ENCODE assay signal across 32 cellular contexts in the genomic region with DNA sequence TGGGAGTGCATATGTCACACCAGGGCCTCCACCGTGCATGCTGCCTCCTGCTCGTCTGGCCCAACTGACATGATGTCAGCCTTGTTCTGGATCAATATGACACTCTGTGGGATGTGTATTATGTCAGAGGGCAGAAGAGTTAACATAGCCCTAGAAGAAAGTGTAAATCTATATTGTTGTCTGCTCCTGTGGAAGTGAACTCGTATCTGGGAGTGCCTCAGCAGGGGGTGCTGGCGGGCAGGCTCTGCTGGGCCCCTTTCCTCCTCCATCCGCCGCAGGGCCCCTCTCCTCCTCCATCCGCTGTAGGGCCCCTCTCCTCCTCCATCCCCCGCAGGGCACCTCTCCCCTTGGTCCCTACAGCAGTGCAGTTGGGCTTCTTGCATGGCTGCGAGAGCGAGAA.
"Had no signal": no experiment of that assay in that cellular context is flagged by ENCODE, and none has a peak within 500 bp of the region (broad histone marks: within the 10 kb centered on the region; RNA-seq: fewer than 3 reads in every experiment).

No MANE protein-coding gene starts in this region.

- ATAC-seq: activated naive CD4-positive, alpha-beta T cell treated with anti-CD3 and anti-CD28 coated beads, Interleukin-2, amount 50 U/mL, for 72 hours; activated T-cell treated with anti-CD3 and anti-CD28 coated beads, Interleukin-2, amount 50 U/mL, for 72 hours; gastroesophageal sphincter; T-cell had no signal

- H3K4me3 ChIP-seq: ascending aorta, breast epithelium, cardiac muscle cell, colonic mucosa, esophagus squamous epithelium, gastroesophageal sphincter had no signal

- H3K4me1 ChIP-seq: ascending aorta, breast epithelium, colonic mucosa, esophagus squamous epithelium, gastroesophageal sphincter had no signal

- H3K27ac Mint-ChIP-seq: activated CD4-positive, alpha-beta memory T cell treated with anti-CD3 and anti-CD28 coated beads, Interleukin-2, amount 10 ng/mL, durations not matched to agents 7 days and 5 days; activated CD4-positive, alpha-beta T cell treated with anti-CD3 and anti-CD28 coated beads, Interleukin-2, amount 10 ng/mL, durations not matched to agents 7 days and 5 days; activated naive CD4-positive, alpha-beta T cell treated with anti-CD3 and anti-CD28 coated beads, Interleukin-2, amount 10 ng/mL, durations not matched to agents 7 days and 5 days; activated naive CD4-positive, alpha-beta T cell treated with anti-CD3 and anti-CD28 coated beads, Interleukin-2, amount 50 U/mL, for 72 hours; activated naive CD8-positive, alpha-beta T cell treated with anti-CD3 and anti-CD28 coated beads, Interleukin-2, amount 10 ng/mL, durations not matched to agents 7 days and 5 days; activated T-cell treated with anti-CD3 and anti-CD28 coated beads, Interleukin-2, amount 50 U/mL, for 24 hours; activated T-cell treated with anti-CD3 and anti-CD28 coated beads, Interleukin-2, amount 50 U/mL, for 72 hours; T-cell; T-helper 1 cell treated with Interleukin-12 subunit alpha and Interleukin-12 subunit beta and Interleukin-4 antibody, amounts not matched to agents 30 μg/mL and 1 μg/mL, for 36 hours; T-helper 2 cell treated with Interferon-gamma antibody and Interleukin-4, amounts not matched to agents 5 μg/mL and 100 μg/mL, for 36 hours had no signal

- DNase-seq: activated CD4-positive, alpha-beta memory T cell treated with anti-CD3 and anti-CD28 coated beads, Interleukin-2, amount 10 ng/mL, durations not matched to agents 7 days and 5 days; activated CD4-positive, alpha-beta T cell treated with anti-CD3 and anti-CD28 coated beads for 4 hours; activated CD4-positive, alpha-beta T cell treated with anti-CD3 and anti-CD28 coated beads, Interleukin-2, amount 10 ng/mL, durations not matched to agents 7 days and 5 days; activated CD4-positive, alpha-beta T cell treated with anti-CD3 and anti-CD28 coated beads, Interleukin-2, amount 50 U/mL, for 4 hours; activated CD4-positive, CD25-positive, alpha-beta regulatory T cell; activated CD4-positive, CD25-positive, alpha-beta regulatory T cell treated with anti-CD3 and anti-CD28 coated beads, Interleukin-2, amount 50 U/mL, for 72 hours; activated CD8-positive, alpha-beta memory T cell treated with anti-CD3 and anti-CD28 coated beads, Interleukin-2, amount 50 U/mL, for 48 hours; activated gamma-delta T cell; activated naive CD4-positive, alpha-beta T cell; activated naive CD4-positive, alpha-beta T cell treated with anti-CD3 and anti-CD28 coated beads, Interleukin-2, amount 10 ng/mL, durations not matched to agents 7 days and 5 days; activated naive CD8-positive, alpha-beta T cell treated with anti-CD3 and anti-CD28 coated beads, Interleukin-2, amount 10 ng/mL, durations not matched to agents 7 days and 5 days; activated T-cell treated with anti-CD3 and anti-CD28 coated beads for 4 hours; activated T-cell treated with anti-CD3 and anti-CD28 coated beads, Interleukin-2, amount 50 U/mL, for 24 hours; activated T-cell treated with anti-CD3 and anti-CD28 coated beads, Interleukin-2, amount 50 U/mL, for 72 hours; central memory CD4-positive, alpha-beta T cell; cerebellar nuclear complex; colonic mucosa; effector CD8-positive, alpha-beta T cell; esophagus squamous epithelium; foreskin melanocyte; head of caudate nucleus; T-cell; T1000 had no signal

- H3K27me3 Mint-ChIP-seq: activated CD4-positive, alpha-beta memory T cell treated with anti-CD3 and anti-CD28 coated beads, Interleukin-2, amount 10 ng/mL, durations not matched to agents 7 days and 5 days; activated CD4-positive, alpha-beta T cell treated with anti-CD3 and anti-CD28 coated beads, Interleukin-2, amount 10 ng/mL, durations not matched to agents 7 days and 5 days; activated naive CD4-positive, alpha-beta T cell treated with anti-CD3 and anti-CD28 coated beads, Interleukin-2, amount 10 ng/mL, durations not matched to agents 7 days and 5 days; activated naive CD8-positive, alpha-beta T cell treated with anti-CD3 and anti-CD28 coated beads, Interleukin-2, amount 10 ng/mL, durations not matched to agents 7 days and 5 days; activated T-cell treated with anti-CD3 and anti-CD28 coated beads, Interleukin-2, amount 50 U/mL, for 24 hours had no signal

- H3K4me3 Mint-ChIP-seq: activated CD4-positive, alpha-beta memory T cell treated with anti-CD3 and anti-CD28 coated beads, Interleukin-2, amount 10 ng/mL, durations not matched to agents 7 days and 5 days; activated CD4-positive, alpha-beta T cell treated with anti-CD3 and anti-CD28 coated beads, Interleukin-2, amount 10 ng/mL, durations not matched to agents 7 days and 5 days; activated naive CD4-positive, alpha-beta T cell treated with anti-CD3 and anti-CD28 coated beads, Interleukin-2, amount 10 ng/mL, durations not matched to agents 7 days and 5 days; activated naive CD8-positive, alpha-beta T cell treated with anti-CD3 and anti-CD28 coated beads, Interleukin-2, amount 10 ng/mL, durations not matched to agents 7 days and 5 days; activated T-cell treated with anti-CD3 and anti-CD28 coated beads, Interleukin-2, amount 50 U/mL, for 24 hours; activated T-cell treated with anti-CD3 and anti-CD28 coated beads, Interleukin-2, amount 50 U/mL, for 72 hours; brain; T-cell; T-helper 1 cell treated with Interleukin-12 subunit alpha and Interleukin-12 subunit beta and Interleukin-4 antibody, amounts not matched to agents 30 μg/mL and 1 μg/mL, for 36 hours; T-helper 2 cell treated with Interferon-gamma antibody and Interleukin-4, amounts not matched to agents 5 μg/mL and 100 μg/mL, for 36 hours had no signal

- H3K27me3 ChIP-seq: ascending aorta, cardiac muscle cell, colonic mucosa had no signal

- H3K36me3 Mint-ChIP-seq: activated naive CD4-positive, alpha-beta T cell treated with anti-CD3 and anti-CD28 coated beads, Interleukin-2, amount 10 ng/mL, durations not matched to agents 7 days and 5 days; activated naive CD4-positive, alpha-beta T cell treated with anti-CD3 and anti-CD28 coated beads, Interleukin-2, amount 50 U/mL, for 72 hours; activated naive CD8-positive, alpha-beta T cell treated with anti-CD3 and anti-CD28 coated beads, Interleukin-2, amount 10 ng/mL, durations not matched to agents 7 days and 5 days; brain; T-cell had no signal

- H3K4me1 Mint-ChIP-seq: activated CD4-positive, alpha-beta memory T cell treated with anti-CD3 and anti-CD28 coated beads, Interleukin-2, amount 10 ng/mL, durations not matched to agents 7 days and 5 days; activated CD4-positive, alpha-beta T cell treated with anti-CD3 and anti-CD28 coated beads, Interleukin-2, amount 10 ng/mL, durations not matched to agents 7 days and 5 days; activated naive CD4-positive, alpha-beta T cell treated with anti-CD3 and anti-CD28 coated beads, Interleukin-2, amount 10 ng/mL, durations not matched to agents 7 days and 5 days; activated naive CD8-positive, alpha-beta T cell treated with anti-CD3 and anti-CD28 coated beads, Interleukin-2, amount 10 ng/mL, durations not matched to agents 7 days and 5 days; T-cell had no signal

- H3K9me3 ChIP-seq: ascending aorta, breast epithelium, colonic mucosa, esophagus squamous epithelium had no signal

- H3K27ac ChIP-seq: ascending aorta, breast epithelium, cardiac muscle cell, colonic mucosa, epithelial cell of prostate, esophagus squamous epithelium, gastroesophageal sphincter had no signal

- H3K9me3 Mint-ChIP-seq: activated naive CD4-positive, alpha-beta T cell treated with anti-CD3 and anti-CD28 coated beads, Interleukin-2, amount 50 U/mL, for 72 hours; activated naive CD8-positive, alpha-beta T cell treated with anti-CD3 and anti-CD28 coated beads, Interleukin-2, amount 10 ng/mL, durations not matched to agents 7 days and 5 days; activated T-cell treated with anti-CD3 and anti-CD28 coated beads, Interleukin-2, amount 50 U/mL, for 24 hours; activated T-cell treated with anti-CD3 and anti-CD28 coated beads, Interleukin-2, amount 50 U/mL, for 72 hours; T-cell; T-helper 1 cell treated with Interleukin-12 subunit alpha and Interleukin-12 subunit beta and Interleukin-4 antibody, amounts not matched to agents 30 μg/mL and 1 μg/mL, for 36 hours; T-helper 2 cell treated with Interferon-gamma antibody and Interleukin-4, amounts not matched to agents 5 μg/mL and 100 μg/mL, for 36 hours had no signal

- H3K36me3 ChIP-seq: ascending aorta, breast epithelium, cardiac muscle cell, colonic mucosa, esophagus squamous epithelium, gastroesophageal sphincter had no signal
